Comparison of ENCODE assay signal across 8 cellular contexts in genomic region chr11:830295-831131, GRCh38. TPM values are rescaled to one million over a fixed set of nuclear protein-coding genes. Genes with fewer than 3 reads are reported as not detected.
DNase-seq lines count a peak whose midpoint lies in the region; ATAC-seq and TF ChIP-seq lines count a peak whose summit lies in the region.

No MANE protein-coding gene starts in this region.

- H3K4me3 ChIP-seq in AG04450 (ENCODE audit: low read depth, low read length): peak overlapping the region; percentile 34; the same call in 1 of the 2 replicates
- H3K4me3 ChIP-seq in esophagus muscularis mucosa: peak overlapping the region; percentile 39 to 54 (median 45)
- H3K4me3 ChIP-seq in naive thymus-derived CD4-positive, alpha-beta T cell (ENCODE audit: low read length): peak overlapping the region; percentile 35

- peak overlapping the region; percentile 25 to 83 (median 52) for H3K4me3 Mint-ChIP-seq in naive thymus-derived CD4-positive, alpha-beta T cell

- TF ChIP-seq POLR2A in esophagus muscularis mucosa (IDR thresholded peaks at IDR 0.05; ENCODE audit: low read depth): no peak

- peaks cover under 1 to 7% (median 3%) of the 10 kb centered on the region in 4 donors for H3K36me3 ChIP-seq in esophagus muscularis mucosa
- H3K36me3 ChIP-seq in naive thymus-derived CD4-positive, alpha-beta T cell (ENCODE audit: control insufficient read depth in 2 of 3, insufficient read depth in 3 of 3, low read length in 3 of 3): no peaks in the 10 kb centered on the region

- no peaks in the 10 kb centered on the region; the same call in 1 of the 2 replicates for H3K9me3 ChIP-seq in AG04450 (ENCODE audit: control insufficient read depth, insufficient read depth, low read length)
- no peaks in the 10 kb centered on the region for H3K9me3 ChIP-seq in esophagus muscularis mucosa
- H3K9me3 ChIP-seq in naive thymus-derived CD4-positive, alpha-beta T cell (ENCODE audit: control insufficient read depth in 2 of 3, low read length in 3 of 3): no peaks in the 10 kb centered on the region

- no peak overlapping the region for H3K27ac Mint-ChIP-seq in naive thymus-derived CD4-positive, alpha-beta T cell

- intact Hi-C loops in esophagus muscularis mucosa (cut with DNase I): no loop called here
- intact Hi-C loops in naive thymus-derived CD4-positive, alpha-beta T cell (cut with micrococcal nuclease): loop anchor here in 1 of 2 donors (1.0 kb wide), 1 partner anchor 10 kb away; no protein-coding TSS in a partner anchor

- no CpG with 5 or more reads among the region's 78 CpGs for WGBS in esophagus muscularis mucosa

- peak; percentile 32 for ATAC-seq in GM19438 (IDR thresholded peaks at IDR 0.05; ENCODE audit: low read depth, unreplicated experiment)
- ATAC-seq in naive thymus-derived CD4-positive, alpha-beta T cell: peak; percentile 46
- no peak for ATAC-seq in HG02852 (IDR thresholded peaks at IDR 0.05; ENCODE audit: unreplicated experiment)

- H3K9me3 Mint-ChIP-seq in naive thymus-derived CD4-positive, alpha-beta T cell: peaks cover 0 to 1% (median 0%) of the 10 kb centered on the region in 11 donors

- TF ChIP-seq CTCF in AG04450 (IDR thresholded peaks at IDR 0.05; ENCODE audit: low read depth, low read length) (no peak), esophagus muscularis mucosa (IDR thresholded peaks at IDR 0.05) (no peak)

- no peak for TF ChIP-seq EP300 in esophagus muscularis mucosa (IDR thresholded peaks at IDR 0.05)

- H3K27me3 Mint-ChIP-seq in naive thymus-derived CD4-positive, alpha-beta T cell: peaks cover 14 to 53% (median 24%) of the 10 kb centered on the region in 5 donors

- peaks cover 5 to 37% (median 32%) of the 10 kb centered on the region in 7 donors for H3K4me1 Mint-ChIP-seq in naive thymus-derived CD4-positive, alpha-beta T cell

- DNase-seq in AG04450 (ENCODE audit: low read depth, low spot score): no peak
- peak; percentile 95 for DNase-seq in NCI-H2227 (lab: John Stamatoyannopoulos, UW; ENCODE audit: unreplicated experiment)
- peak; percentile 71 for DNase-seq in activated CD8-positive, alpha-beta memory T cell treated with anti-CD3 and anti-CD28 coated beads, Interleukin-2, amount 50 U/mL, for 4 hours
- no peak for DNase-seq in esophagus muscularis mucosa (ENCODE audit: extremely low spot score)
- peak in 1 of 9 donors; percentile 65 for DNase-seq in naive thymus-derived CD4-positive, alpha-beta T cell
- DNase-seq in ureter (ENCODE audit: low spot score): peak; percentile 80

- POLR2A ChIA-PET in AG04450 (lab: Yijun Ruan, JAX): interaction anchor here (0.6 to 4.9 kb wide), 10 partner anchors 8 to 81 kb away, joined by 3 to 66 read pairs (median 4); partner anchors contain the start of genes CEND1, PNPLA2, POLR2L and RPLP2
- POLR2A ChIA-PET in naive thymus-derived CD4-positive, alpha-beta T cell (lab: Charles Lee): interaction anchor here (0.5 to 7.8 kb wide), 5 partner anchors 12 to 269 kb away, joined by 3 to 79 read pairs (median 9); partner anchors contain the start of genes PNPLA2, POLR2L, RPLP2 and TSPAN4

- H3K27me3 ChIP-seq in AG04450 (ENCODE audit: control insufficient read depth, insufficient read depth, low read length) (no peaks in the 10 kb centered on the region), esophagus muscularis mucosa (peaks cover 0 to 70% (median 58%) of the 10 kb centered on the region in 4 donors)
- H3K27me3 ChIP-seq in naive thymus-derived CD4-positive, alpha-beta T cell (ENCODE audit: control insufficient read depth in 2 of 2, insufficient read depth in 2 of 2, low read length in 2 of 2): peaks cover 0 to 11% of the 10 kb centered on the region in 2 donors

- CTCF ChIA-PET in AG04450 (lab: Charles Lee): no interaction called here
- CTCF ChIA-PET in naive thymus-derived CD4-positive, alpha-beta T cell (lab: Charles Lee): interaction anchor here (1.0 to 1.1 kb wide), 2 partner anchors 12 kb away, joined by 3 read pairs; partner anchors contain the start of gene PNPLA2

- H3K27ac ChIP-seq in AG04450 (ENCODE audit: low read depth, low read length) (no peak overlapping the region), esophagus muscularis mucosa (replicated peaks in 1 of 4) (peak overlapping the region in 1 of 4 donors; percentile 68)
- no peak overlapping the region for H3K27ac ChIP-seq in naive thymus-derived CD4-positive, alpha-beta T cell (ENCODE audit: low read depth, low read length)

- peaks cover 0 to 3% (median 0%) of the 10 kb centered on the region in 5 donors for H3K36me3 Mint-ChIP-seq in naive thymus-derived CD4-positive, alpha-beta T cell

- peaks cover 84 to 96% (median 91%) of the 10 kb centered on the region in 4 donors for H3K4me1 ChIP-seq in esophagus muscularis mucosa
- peaks cover 16 to 47% of the 10 kb centered on the region in 2 donors for H3K4me1 ChIP-seq in naive thymus-derived CD4-positive, alpha-beta T cell (ENCODE audit: control insufficient read depth in 2 of 2, insufficient read depth in 2 of 2, low read length in 2 of 2)

RNA-seq across cellular contexts. Expression of gene CD151, which starts 2.2 kb away (rescaled TPM):
- polyA plus RNA-seq in AG04450 (2011; rRNA removed): 559 and 909 TPM in 2 replicates
- 366 and 557 TPM in 2 replicates for polyA minus RNA-seq in AG04450 (2011; rRNA and poly(A)+ RNA removed)
- total RNA-seq in esophagus muscularis mucosa (100 to 1,000 TPM; 219 to 730 (median 352) TPM), ureter (241 TPM)
- 10 to 100 TPM in 3 of 5 experiments, 1 to 10 TPM in 2; 6.6 to 62.9 (median 18.5) TPM for total RNA-seq in naive thymus-derived CD4-positive, alpha-beta T cell
- polyA plus RNA-seq in naive thymus-derived CD4-positive, alpha-beta T cell: 1 to 10 TPM; 4.0 to 7.2 TPM

RNA-seq across cellular contexts. Expression of gene CRACR2B, which starts 2.8 kb away (rescaled TPM):
- polyA plus RNA-seq in AG04450 (2011; rRNA removed): 0.26 and 0.36 TPM in 2 replicates
- 0.18 TPM in 1 of 2 replicates, not detected in the other for polyA minus RNA-seq in AG04450 (2011; rRNA and poly(A)+ RNA removed)
- total RNA-seq in esophagus muscularis mucosa (1 to 10 TPM; 5.3 to 8.4 (median 7.0) TPM), ureter (45.8 TPM)
- 1 to 10 TPM in 3 of 5 experiments, under 1 TPM in 1, not detected in 1; 0.62 to 3.9 (median 2.0) TPM for total RNA-seq in naive thymus-derived CD4-positive, alpha-beta T cell
- not detected for polyA plus RNA-seq in naive thymus-derived CD4-positive, alpha-beta T cell

RNA-seq across cellular contexts. Expression of gene PNPLA2, which starts 11.8 kb away (rescaled TPM):
- polyA plus RNA-seq in AG04450 (2011; rRNA removed): 17.3 and 29.3 TPM in 2 replicates
- 31.5 and 47.7 TPM in 2 replicates for polyA minus RNA-seq in AG04450 (2011; rRNA and poly(A)+ RNA removed)
- total RNA-seq in esophagus muscularis mucosa (100 to 1,000 TPM in 1 of 4 donors, 10 to 100 TPM in 3; 62.8 to 107 (median 77.6) TPM), ureter (118 TPM)
- total RNA-seq in naive thymus-derived CD4-positive, alpha-beta T cell: 100 to 1,000 TPM in 4 of 5 experiments, 10 to 100 TPM in 1; 60.1 to 237 (median 205) TPM
- 10 to 100 TPM; 26.0 to 40.4 TPM for polyA plus RNA-seq in naive thymus-derived CD4-positive, alpha-beta T cell

RNA-seq across cellular contexts. Expression of gene POLR2L, which starts 11.8 kb away (rescaled TPM):
- 211 and 431 TPM in 2 replicates for polyA plus RNA-seq in AG04450 (2011; rRNA removed)
- 61.0 and 70.5 TPM in 2 replicates for polyA minus RNA-seq in AG04450 (2011; rRNA and poly(A)+ RNA removed)
- 100 to 1,000 TPM in 2 of 4 donors, 10 to 100 TPM in 2; 71.4 to 189 (median 92.3) TPM for total RNA-seq in esophagus muscularis mucosa
- 10 to 100 TPM; 31.2 to 93.3 (median 44.9) TPM for total RNA-seq in naive thymus-derived CD4-positive, alpha-beta T cell
- 10 to 100 TPM; 55.9 to 83.1 TPM for polyA plus RNA-seq in naive thymus-derived CD4-positive, alpha-beta T cell
- total RNA-seq in ureter: 112 TPM

RNA-seq across cellular contexts. Expression of gene TSPAN4, which starts 12.1 kb away (rescaled TPM):
- polyA plus RNA-seq in AG04450 (2011; rRNA removed): 92.6 and 134 TPM in 2 replicates
- 42.0 and 58.6 TPM in 2 replicates for polyA minus RNA-seq in AG04450 (2011; rRNA and poly(A)+ RNA removed)
- total RNA-seq in esophagus muscularis mucosa (100 to 1,000 TPM in 3 of 4 donors, 10 to 100 TPM in 1; 81.4 to 156 (median 129) TPM), ureter (47.2 TPM)
- total RNA-seq in naive thymus-derived CD4-positive, alpha-beta T cell: 10 to 100 TPM in 1 of 5 experiments, 1 to 10 TPM in 4; 4.8 to 12.6 (median 6.6) TPM
- polyA plus RNA-seq in naive thymus-derived CD4-positive, alpha-beta T cell: 1 to 10 TPM; 4.1 to 4.7 TPM

Comparison
In these comparisons a context has a peak if more than half of its experiments do, and no peak if none do; other contexts are left out.
1. DNase-seq: peak in NCI-H2227 (single experiment), activated CD8-positive, alpha-beta memory T cell treated with anti-CD3 and anti-CD28 coated beads, Interleukin-2, amount 50 U/mL, for 4 hours (single experiment) and ureter (single experiment); none in AG04450 (single experiment) and esophagus muscularis mucosa (single experiment).
2. Peak in every context shown above with its lines, with median percentiles within 50 percentile points of each other: H3K4me3 ChIP-seq.